In the genomic region with DNA sequence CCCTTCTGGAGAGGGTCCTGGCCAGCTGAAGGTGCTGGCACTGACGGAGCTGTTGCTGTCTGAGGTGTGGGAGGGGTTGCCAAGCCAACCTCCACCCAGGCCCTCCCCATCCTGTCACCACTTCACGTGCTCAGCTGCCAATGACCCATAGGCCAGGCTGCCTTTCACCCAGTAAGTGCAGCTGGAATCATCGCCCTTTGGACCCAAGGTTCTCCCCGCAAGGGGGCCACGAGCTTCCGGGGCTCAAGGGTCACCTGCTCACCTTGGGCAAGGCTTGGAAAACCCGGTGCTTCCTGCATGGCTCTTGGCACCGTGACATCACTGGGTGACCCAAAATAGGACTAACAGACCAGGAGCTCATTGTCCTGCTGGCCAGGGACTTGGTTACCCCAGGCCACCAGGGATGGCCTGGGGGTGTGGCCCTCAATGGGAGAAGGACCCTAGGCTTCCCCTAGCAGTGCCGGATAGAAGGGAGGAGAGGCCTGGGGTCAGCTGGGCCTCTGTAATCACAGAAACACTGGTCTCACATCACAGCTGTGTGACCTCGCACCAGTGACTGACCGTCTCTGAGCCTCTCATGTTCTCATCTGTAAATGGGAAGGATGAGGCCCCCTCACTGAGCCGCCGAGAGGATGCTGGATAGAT, we compare ENCODE assay signal across 1 cellular context.
A peak's percentile ranks its signal among the peaks of the same experiment; 100 is the strongest.
TF ChIP-seq lines count a peak whose summit lies in the region.

No MANE protein-coding gene starts in this region.

TF ChIP-seq in HepG2, 621 proteins besides CTCF, POLR2A, EP300 and RAD21 (continued from another document and continues in another):
- TF ChIP-seq, protein P1, sequence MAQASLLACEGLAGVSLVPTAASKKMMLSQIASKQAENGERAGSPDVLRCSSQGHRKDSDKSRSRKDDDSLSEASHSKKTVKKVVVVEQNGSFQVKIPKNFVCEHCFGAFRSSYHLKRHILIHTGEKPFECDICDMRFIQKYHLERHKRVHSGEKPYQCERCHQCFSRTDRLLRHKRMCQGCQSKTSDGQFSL (CRISPR knock-in tag; IDR thresholded peaks at IDR 0.05): no peak
- TF ChIP-seq MTA1 (CRISPR knock-in tag; IDR thresholded peaks at IDR 0.05; ENCODE audit: borderline replicate concordance) (peak; percentile 100), KDM4B (CRISPR knock-in tag; IDR thresholded peaks at IDR 0.05) (peak; percentile 98), ZSCAN9 (CRISPR knock-in tag; IDR thresholded peaks at IDR 0.05; ENCODE audit: borderline replicate concordance) (peak; percentile 75; the same call in 1 of the 2 replicates), JDP2 (CRISPR knock-in tag; IDR thresholded peaks at IDR 0.05; ENCODE audit: borderline replicate concordance) (no peak), GTF2F1 (IDR thresholded peaks at IDR 0.05; ENCODE audit: low read length) (no peak), ZNF20 (CRISPR knock-in tag; IDR thresholded peaks at IDR 0.05) (no peak), ZNF264 (CRISPR knock-in tag; IDR thresholded peaks at IDR 0.05) (peak; percentile 93), SP1 (IDR thresholded peaks at IDR 0.05) (no peak), SP1 (CRISPR knock-in tag; IDR thresholded peaks at IDR 0.05) (peak; percentile 78), CBFB (CRISPR knock-in tag; IDR thresholded peaks at IDR 0.05) (peak; percentile 92), ZNF557 (CRISPR knock-in tag; IDR thresholded peaks at IDR 0.05) (no peak), ZNF205 (CRISPR knock-in tag; IDR thresholded peaks at IDR 0.05) (peak; percentile 85; the same call in 1 of the 2 replicates), ZBTB7A (CRISPR knock-in tag; IDR thresholded peaks at IDR 0.05) (peak; percentile 82), ZNF33B (CRISPR knock-in tag; IDR thresholded peaks at IDR 0.05) (no peak), GFI1 (CRISPR knock-in tag; IDR thresholded peaks at IDR 0.05; ENCODE audit: borderline replicate concordance) (peak; percentile 81), ZNF549 (CRISPR knock-in tag; IDR thresholded peaks at IDR 0.05) (no peak), MAZ (IDR thresholded peaks at IDR 0.05; ENCODE audit: borderline replicate concordance, low read depth, low read length) (peak; percentile 86; the same call in 1 of the 2 replicates), MAZ (CRISPR knock-in tag; IDR thresholded peaks at IDR 0.05; ENCODE audit: low read depth) (peak; percentile 97), ZNF451 (CRISPR knock-in tag; IDR thresholded peaks at IDR 0.05) (peak; percentile 78; the same call in 1 of the 2 replicates), ZNF484 (CRISPR knock-in tag; IDR thresholded peaks at IDR 0.05; ENCODE audit: borderline replicate concordance, low read depth) (no peak), CENPT (CRISPR knock-in tag; IDR thresholded peaks at IDR 0.05; ENCODE audit: low read depth) (no peak), ZNF530 (CRISPR knock-in tag; IDR thresholded peaks at IDR 0.05; ENCODE audit: low read depth) (no peak), ZNF138 (CRISPR knock-in tag; IDR thresholded peaks at IDR 0.05; ENCODE audit: low read depth) (no peak), ZNF737 (CRISPR knock-in tag; IDR thresholded peaks at IDR 0.05; ENCODE audit: borderline replicate concordance) (no peak), ZNF382 (CRISPR knock-in tag; IDR thresholded peaks at IDR 0.05; ENCODE audit: borderline replicate concordance) (no peak), FOXO1 (CRISPR knock-in tag; IDR thresholded peaks at IDR 0.05) (peak; percentile 91), ZBTB8A (CRISPR knock-in tag; IDR thresholded peaks at IDR 0.05; ENCODE audit: borderline replicate concordance, low read depth) (no peak), SMC3 (IDR thresholded peaks at IDR 0.05; ENCODE audit: low read length) (no peak; the same call in 1 of the 2 replicates)
- TF ChIP-seq, protein P2, sequence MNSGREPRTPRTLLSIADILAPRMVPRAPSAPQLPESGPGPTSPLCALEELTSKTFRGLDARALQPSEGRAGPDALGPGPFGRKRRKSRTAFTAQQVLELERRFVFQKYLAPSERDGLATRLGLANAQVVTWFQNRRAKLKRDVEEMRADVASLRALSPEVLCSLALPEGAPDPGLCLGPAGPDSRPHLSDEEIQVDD (CRISPR knock-in tag; IDR thresholded peaks at IDR 0.05; ENCODE audit: borderline replicate concordance): no peak
- TF ChIP-seq, protein P3, sequence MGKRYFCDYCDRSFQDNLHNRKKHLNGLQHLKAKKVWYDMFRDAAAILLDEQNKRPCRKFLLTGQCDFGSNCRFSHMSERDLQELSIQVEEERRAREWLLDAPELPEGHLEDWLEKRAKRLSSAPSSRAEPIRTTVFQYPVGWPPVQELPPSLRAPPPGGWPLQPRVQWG (CRISPR knock-in tag; IDR thresholded peaks at IDR 0.05; ENCODE audit: borderline replicate concordance, low read depth): no peak
- TF ChIP-seq, protein P4, sequence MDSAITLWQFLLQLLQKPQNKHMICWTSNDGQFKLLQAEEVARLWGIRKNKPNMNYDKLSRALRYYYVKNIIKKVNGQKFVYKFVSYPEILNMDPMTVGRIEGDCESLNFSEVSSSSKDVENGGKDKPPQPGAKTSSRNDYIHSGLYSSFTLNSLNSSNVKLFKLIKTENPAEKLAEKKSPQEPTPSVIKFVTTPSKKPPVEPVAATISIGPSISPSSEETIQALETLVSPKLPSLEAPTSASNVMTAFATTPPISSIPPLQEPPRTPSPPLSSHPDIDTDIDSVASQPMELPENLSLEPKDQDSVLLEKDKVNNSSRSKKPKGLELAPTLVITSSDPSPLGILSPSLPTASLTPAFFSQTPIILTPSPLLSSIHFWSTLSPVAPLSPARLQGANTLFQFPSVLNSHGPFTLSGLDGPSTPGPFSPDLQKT (CRISPR knock-in tag; IDR thresholded peaks at IDR 0.05; ENCODE audit: borderline replicate concordance): no peak
- TF ChIP-seq, protein P5, sequence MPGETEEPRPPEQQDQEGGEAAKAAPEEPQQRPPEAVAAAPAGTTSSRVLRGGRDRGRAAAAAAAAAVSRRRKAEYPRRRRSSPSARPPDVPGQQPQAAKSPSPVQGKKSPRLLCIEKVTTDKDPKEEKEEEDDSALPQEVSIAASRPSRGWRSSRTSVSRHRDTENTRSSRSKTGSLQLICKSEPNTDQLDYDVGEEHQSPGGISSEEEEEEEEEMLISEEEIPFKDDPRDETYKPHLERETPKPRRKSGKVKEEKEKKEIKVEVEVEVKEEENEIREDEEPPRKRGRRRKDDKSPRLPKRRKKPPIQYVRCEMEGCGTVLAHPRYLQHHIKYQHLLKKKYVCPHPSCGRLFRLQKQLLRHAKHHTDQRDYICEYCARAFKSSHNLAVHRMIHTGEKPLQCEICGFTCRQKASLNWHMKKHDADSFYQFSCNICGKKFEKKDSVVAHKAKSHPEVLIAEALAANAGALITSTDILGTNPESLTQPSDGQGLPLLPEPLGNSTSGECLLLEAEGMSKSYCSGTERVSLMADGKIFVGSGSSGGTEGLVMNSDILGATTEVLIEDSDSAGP (CRISPR knock-in tag; IDR thresholded peaks at IDR 0.05; ENCODE audit: borderline replicate concordance): peak; percentile 97
- TF ChIP-seq, protein P6, sequence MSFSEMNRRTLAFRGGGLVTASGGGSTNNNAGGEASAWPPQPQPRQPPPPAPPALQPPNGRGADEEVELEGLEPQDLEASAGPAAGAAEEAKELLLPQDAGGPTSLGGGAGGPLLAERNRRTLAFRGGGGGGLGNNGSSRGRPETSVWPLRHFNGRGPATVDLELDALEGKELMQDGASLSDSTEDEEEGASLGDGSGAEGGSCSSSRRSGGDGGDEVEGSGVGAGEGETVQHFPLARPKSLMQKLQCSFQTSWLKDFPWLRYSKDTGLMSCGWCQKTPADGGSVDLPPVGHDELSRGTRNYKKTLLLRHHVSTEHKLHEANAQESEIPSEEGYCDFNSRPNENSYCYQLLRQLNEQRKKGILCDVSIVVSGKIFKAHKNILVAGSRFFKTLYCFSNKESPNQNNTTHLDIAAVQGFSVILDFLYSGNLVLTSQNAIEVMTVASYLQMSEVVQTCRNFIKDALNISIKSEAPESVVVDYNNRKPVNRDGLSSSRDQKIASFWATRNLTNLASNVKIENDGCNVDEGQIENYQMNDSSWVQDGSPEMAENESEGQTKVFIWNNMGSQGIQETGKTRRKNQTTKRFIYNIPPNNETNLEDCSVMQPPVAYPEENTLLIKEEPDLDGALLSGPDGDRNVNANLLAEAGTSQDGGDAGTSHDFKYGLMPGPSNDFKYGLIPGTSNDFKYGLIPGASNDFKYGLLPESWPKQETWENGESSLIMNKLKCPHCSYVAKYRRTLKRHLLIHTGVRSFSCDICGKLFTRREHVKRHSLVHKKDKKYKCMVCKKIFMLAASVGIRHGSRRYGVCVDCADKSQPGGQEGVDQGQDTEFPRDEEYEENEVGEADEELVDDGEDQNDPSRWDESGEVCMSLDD (CRISPR knock-in tag; IDR thresholded peaks at IDR 0.05; ENCODE audit: borderline replicate concordance): peak; percentile 73; the same call in 1 of the 2 replicates
- TF ChIP-seq, protein P7, sequence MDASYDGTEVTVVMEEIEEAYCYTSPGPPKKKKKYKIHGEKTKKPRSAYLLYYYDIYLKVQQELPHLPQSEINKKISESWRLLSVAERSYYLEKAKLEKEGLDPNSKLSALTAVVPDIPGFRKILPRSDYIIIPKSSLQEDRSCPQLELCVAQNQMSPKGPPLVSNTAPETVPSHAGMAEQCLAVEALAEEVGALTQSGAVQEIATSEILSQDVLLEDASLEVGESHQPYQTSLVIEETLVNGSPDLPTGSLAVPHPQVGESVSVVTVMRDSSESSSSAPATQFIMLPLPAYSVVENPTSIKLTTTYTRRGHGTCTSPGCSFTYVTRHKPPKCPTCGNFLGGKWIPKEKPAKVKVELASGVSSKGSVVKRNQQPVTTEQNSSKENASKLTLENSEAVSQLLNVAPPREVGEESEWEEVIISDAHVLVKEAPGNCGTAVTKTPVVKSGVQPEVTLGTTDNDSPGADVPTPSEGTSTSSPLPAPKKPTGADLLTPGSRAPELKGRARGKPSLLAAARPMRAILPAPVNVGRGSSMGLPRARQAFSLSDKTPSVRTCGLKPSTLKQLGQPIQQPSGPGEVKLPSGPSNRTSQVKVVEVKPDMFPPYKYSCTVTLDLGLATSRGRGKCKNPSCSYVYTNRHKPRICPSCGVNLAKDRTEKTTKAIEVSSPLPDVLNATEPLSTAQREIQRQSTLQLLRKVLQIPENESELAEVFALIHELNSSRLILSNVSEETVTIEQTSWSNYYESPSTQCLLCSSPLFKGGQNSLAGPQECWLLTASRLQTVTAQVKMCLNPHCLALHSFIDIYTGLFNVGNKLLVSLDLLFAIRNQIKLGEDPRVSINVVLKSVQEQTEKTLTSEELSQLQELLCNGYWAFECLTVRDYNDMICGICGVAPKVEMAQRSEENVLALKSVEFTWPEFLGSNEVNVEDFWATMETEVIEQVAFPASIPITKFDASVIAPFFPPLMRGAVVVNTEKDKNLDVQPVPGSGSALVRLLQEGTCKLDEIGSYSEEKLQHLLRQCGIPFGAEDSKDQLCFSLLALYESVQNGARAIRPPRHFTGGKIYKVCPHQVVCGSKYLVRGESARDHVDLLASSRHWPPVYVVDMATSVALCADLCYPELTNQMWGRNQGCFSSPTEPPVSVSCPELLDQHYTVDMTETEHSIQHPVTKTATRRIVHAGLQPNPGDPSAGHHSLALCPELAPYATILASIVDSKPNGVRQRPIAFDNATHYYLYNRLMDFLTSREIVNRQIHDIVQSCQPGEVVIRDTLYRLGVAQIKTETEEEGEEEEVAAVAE (CRISPR knock-in tag; IDR thresholded peaks at IDR 0.05; ENCODE audit: borderline replicate concordance): peak; percentile 83; the same call in 1 of the 2 replicates
- TF ChIP-seq, protein P8, sequence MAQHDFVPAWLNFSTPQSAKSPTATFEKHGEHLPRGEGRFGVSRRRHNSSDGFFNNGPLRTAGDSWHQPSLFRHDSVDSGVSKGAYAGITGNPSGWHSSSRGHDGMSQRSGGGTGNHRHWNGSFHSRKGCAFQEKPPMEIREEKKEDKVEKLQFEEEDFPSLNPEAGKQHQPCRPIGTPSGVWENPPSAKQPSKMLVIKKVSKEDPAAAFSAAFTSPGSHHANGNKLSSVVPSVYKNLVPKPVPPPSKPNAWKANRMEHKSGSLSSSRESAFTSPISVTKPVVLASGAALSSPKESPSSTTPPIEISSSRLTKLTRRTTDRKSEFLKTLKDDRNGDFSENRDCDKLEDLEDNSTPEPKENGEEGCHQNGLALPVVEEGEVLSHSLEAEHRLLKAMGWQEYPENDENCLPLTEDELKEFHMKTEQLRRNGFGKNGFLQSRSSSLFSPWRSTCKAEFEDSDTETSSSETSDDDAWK (CRISPR knock-in tag; IDR thresholded peaks at IDR 0.05): no peak
- TF ChIP-seq, protein P9, sequence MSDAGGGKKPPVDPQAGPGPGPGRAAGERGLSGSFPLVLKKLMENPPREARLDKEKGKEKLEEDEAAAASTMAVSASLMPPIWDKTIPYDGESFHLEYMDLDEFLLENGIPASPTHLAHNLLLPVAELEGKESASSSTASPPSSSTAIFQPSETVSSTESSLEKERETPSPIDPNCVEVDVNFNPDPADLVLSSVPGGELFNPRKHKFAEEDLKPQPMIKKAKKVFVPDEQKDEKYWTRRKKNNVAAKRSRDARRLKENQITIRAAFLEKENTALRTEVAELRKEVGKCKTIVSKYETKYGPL (CRISPR knock-in tag; IDR thresholded peaks at IDR 0.05): no peak
- TF ChIP-seq, protein P10, sequence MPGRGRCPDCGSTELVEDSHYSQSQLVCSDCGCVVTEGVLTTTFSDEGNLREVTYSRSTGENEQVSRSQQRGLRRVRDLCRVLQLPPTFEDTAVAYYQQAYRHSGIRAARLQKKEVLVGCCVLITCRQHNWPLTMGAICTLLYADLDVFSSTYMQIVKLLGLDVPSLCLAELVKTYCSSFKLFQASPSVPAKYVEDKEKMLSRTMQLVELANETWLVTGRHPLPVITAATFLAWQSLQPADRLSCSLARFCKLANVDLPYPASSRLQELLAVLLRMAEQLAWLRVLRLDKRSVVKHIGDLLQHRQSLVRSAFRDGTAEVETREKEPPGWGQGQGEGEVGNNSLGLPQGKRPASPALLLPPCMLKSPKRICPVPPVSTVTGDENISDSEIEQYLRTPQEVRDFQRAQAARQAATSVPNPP (CRISPR knock-in tag; IDR thresholded peaks at IDR 0.05): no peak
- TF ChIP-seq, protein P11, sequence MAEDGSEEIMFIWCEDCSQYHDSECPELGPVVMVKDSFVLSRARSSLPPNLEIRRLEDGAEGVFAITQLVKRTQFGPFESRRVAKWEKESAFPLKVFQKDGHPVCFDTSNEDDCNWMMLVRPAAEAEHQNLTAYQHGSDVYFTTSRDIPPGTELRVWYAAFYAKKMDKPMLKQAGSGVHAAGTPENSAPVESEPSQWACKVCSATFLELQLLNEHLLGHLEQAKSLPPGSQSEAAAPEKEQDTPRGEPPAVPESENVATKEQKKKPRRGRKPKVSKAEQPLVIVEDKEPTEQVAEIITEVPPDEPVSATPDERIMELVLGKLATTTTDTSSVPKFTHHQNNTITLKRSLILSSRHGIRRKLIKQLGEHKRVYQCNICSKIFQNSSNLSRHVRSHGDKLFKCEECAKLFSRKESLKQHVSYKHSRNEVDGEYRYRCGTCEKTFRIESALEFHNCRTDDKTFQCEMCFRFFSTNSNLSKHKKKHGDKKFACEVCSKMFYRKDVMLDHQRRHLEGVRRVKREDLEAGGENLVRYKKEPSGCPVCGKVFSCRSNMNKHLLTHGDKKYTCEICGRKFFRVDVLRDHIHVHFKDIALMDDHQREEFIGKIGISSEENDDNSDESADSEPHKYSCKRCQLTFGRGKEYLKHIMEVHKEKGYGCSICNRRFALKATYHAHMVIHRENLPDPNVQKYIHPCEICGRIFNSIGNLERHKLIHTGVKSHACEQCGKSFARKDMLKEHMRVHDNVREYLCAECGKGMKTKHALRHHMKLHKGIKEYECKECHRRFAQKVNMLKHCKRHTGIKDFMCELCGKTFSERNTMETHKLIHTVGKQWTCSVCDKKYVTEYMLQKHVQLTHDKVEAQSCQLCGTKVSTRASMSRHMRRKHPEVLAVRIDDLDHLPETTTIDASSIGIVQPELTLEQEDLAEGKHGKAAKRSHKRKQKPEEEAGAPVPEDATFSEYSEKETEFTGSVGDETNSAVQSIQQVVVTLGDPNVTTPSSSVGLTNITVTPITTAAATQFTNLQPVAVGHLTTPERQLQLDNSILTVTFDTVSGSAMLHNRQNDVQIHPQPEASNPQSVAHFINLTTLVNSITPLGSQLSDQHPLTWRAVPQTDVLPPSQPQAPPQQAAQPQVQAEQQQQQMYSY (CRISPR knock-in tag; IDR thresholded peaks at IDR 0.05): peak; percentile 74
